ENCODE assay signal across 10 cellular contexts in genomic region chr2:197279997-197280756, GRCh38. TPM values are rescaled to one million over a fixed set of nuclear protein-coding genes. Genes with fewer than 3 reads are reported as not detected.
DNase-seq lines count a peak whose midpoint lies in the region; ATAC-seq, FAIRE-seq and TF ChIP-seq lines count a peak whose summit lies in the region.
"Had no signal": no experiment of that assay in that cellular context is flagged by ENCODE, and none has a peak within 500 bp of the region (broad histone marks: within the 10 kb centered on the region; RNA-seq: fewer than 3 reads in every experiment).

No MANE protein-coding gene starts in this region.

- H3K4me1 ChIP-seq in left ventricle myocardium inferior: peaks cover 22% of the 10 kb centered on the region
- H3K4me1 ChIP-seq in pancreas: peaks cover 0 to 3% (median 0%) of the 10 kb centered on the region in 3 donors
- no peaks in the 10 kb centered on the region for H3K4me1 ChIP-seq in thyroid gland

- no peak for TF ChIP-seq POLR2A in thyroid gland (IDR thresholded peaks at IDR 0.05)

- peak overlapping the region; percentile 32 to 90 (median 85) for H3K27ac Mint-ChIP-seq in CD14-positive monocyte

- H3K4me3 Mint-ChIP-seq in CD14-positive monocyte: no peak overlapping the region

- H3K36me3 ChIP-seq in left ventricle myocardium inferior (no peaks in the 10 kb centered on the region), pancreas (no peaks in the 10 kb centered on the region), thyroid gland (no peaks in the 10 kb centered on the region)

- peak overlapping the region; percentile 51 for H3K27ac ChIP-seq in VCaP
- peak overlapping the region; percentile 33 for H3K27ac ChIP-seq in left ventricle myocardium inferior (replicated peaks)
- no peak overlapping the region for H3K27ac ChIP-seq in pancreas
- H3K27ac ChIP-seq in thyroid gland: no peak overlapping the region

- DNase-seq in CD14-positive monocyte (ENCODE audit: low spot score) (no peak), left ventricle myocardium inferior (no peak), pancreas (no peak), UCSD-AML1 (lab: John Stamatoyannopoulos, UW; ENCODE audit: unreplicated experiment) (no peak), thyroid gland (no peak), inferior parietal cortex (ENCODE audit: extremely low spot score) (no peak)
- DNase-seq: aorta, head of caudate nucleus had no signal

- H3K36me3 Mint-ChIP-seq in CD14-positive monocyte: peaks cover 11 to 12% of the 10 kb centered on the region in 2 donors

- no peak for FAIRE-seq in pancreas (lab: Jason Lieb, UNC)

- 77 to 80% methylated on average over 13 of the region's 13 CpGs for WGBS in pancreas, 2 donors
- WGBS in thyroid gland, 2 donors: 76 to 77% methylated on average over 13 of the region's 13 CpGs

- intact Hi-C loops in CD14-positive monocyte (cut with micrococcal nuclease): no loop called here
- intact Hi-C loops in left ventricle myocardium inferior (cut with micrococcal nuclease): no loop called here
- intact Hi-C loops in pancreas (cut with DNase I): no loop called here
- intact Hi-C loops in thyroid gland (cut with DNase I): no loop called here

- no peaks in the 10 kb centered on the region for H3K27me3 ChIP-seq in left ventricle myocardium inferior (ENCODE audit: low read depth)
- no peaks in the 10 kb centered on the region for H3K27me3 ChIP-seq in pancreas
- no peaks in the 10 kb centered on the region for H3K27me3 ChIP-seq in thyroid gland

- H3K27me3 Mint-ChIP-seq in CD14-positive monocyte (ENCODE audit: low read depth in 3 of 3): no peaks in the 10 kb centered on the region

- TF ChIP-seq CTCF in CD14-positive monocyte (IDR thresholded peaks at IDR 0.05) (no peak), VCaP (conservative IDR thresholded peaks at IDR 0.05) (no peak), left ventricle myocardium inferior (IDR thresholded peaks at IDR 0.05; ENCODE audit: borderline replicate concordance) (no peak), pancreas (IDR thresholded peaks at IDR 0.05) (no peak), thyroid gland (IDR thresholded peaks at IDR 0.05) (no peak)

- H3K4me1 Mint-ChIP-seq in CD14-positive monocyte: peaks cover 74% of the 10 kb centered on the region

- H3K4me3 ChIP-seq in left ventricle myocardium inferior (peak overlapping the region; percentile 36), pancreas (no peak overlapping the region), thyroid gland (replicated peaks in 1 of 3) (no peak overlapping the region)

- no peaks in the 10 kb centered on the region for H3K9me3 Mint-ChIP-seq in CD14-positive monocyte

- H3K9me3 ChIP-seq in left ventricle myocardium inferior (replicated peaks) (no peaks in the 10 kb centered on the region), pancreas (no peaks in the 10 kb centered on the region), thyroid gland (no peaks in the 10 kb centered on the region)

- ATAC-seq in GM21515 (IDR thresholded peaks at IDR 0.05; ENCODE audit: unreplicated experiment) (peak; percentile 52), pancreas (no peak)

RNA-seq across cellular contexts. Expression of gene ANKRD44, which starts 30.4 kb away (rescaled TPM):
- 10 to 100 TPM; 64.9 to 91.9 TPM for polyA plus RNA-seq in CD14-positive monocyte
- 7.1 TPM for total RNA-seq in left ventricle myocardium inferior
- total RNA-seq in pancreas: 10 to 100 TPM in 1 of 6 donors, 1 to 10 TPM in 5; 6.9 to 12.5 (median 8.5) TPM
- polyA plus RNA-seq in pancreas: 1 to 10 TPM; 1.9 to 2.6 TPM
- 10 to 100 TPM; 11.0 to 25.8 (median 23.9) TPM for total RNA-seq in thyroid gland

Comparison
In these comparisons a context has a peak if more than half of its experiments do, and no peak if none do; other contexts are left out.
1. H3K27ac ChIP-seq: peak in VCaP (single experiment) and left ventricle myocardium inferior (single experiment); none in pancreas (0 of 4) and thyroid gland (0 of 3).